11 cellular contexts compared by ENCODE assay signal in the genomic region with DNA sequence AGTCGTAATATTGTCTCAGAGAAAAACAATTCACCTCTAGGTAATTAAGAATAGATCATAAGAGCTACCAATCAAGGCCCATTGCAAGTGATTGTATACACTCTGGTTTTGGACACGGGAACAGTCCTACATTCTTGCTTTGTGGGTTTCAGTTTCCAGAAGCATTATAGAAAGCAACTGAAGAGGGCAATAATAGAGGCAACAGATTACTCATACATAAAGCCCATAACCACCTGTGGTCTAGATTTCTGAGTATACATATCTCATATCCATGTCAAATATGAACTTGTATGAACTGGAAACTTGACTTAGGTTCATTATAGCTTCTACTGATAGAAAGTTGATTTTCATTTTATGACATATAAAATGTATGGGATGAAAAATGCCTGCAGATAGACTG.
DNase-seq lines count a peak whose midpoint lies in the region; ATAC-seq and TF ChIP-seq lines count a peak whose summit lies in the region.
"Had no signal": no experiment of that assay in that cellular context is flagged by ENCODE, and none has a peak within 500 bp of the region (broad histone marks: within the 10 kb centered on the region; RNA-seq: fewer than 3 reads in every experiment).

No MANE protein-coding gene starts in this region.

- H3K79me2 ChIP-seq in PC-3 (ENCODE audit: low read length): no peaks in the 10 kb centered on the region

- no peak overlapping the region for H2AFZ ChIP-seq in PC-3 (ENCODE audit: low read length)

- H3K9ac ChIP-seq in PC-3 (ENCODE audit: low read length): no peak overlapping the region

- no peak for TF ChIP-seq CTCF in PC-3 (conservative IDR thresholded peaks at IDR 0.05; ENCODE audit: low read depth, low read length)

- BruUV-seq in PC-3 (replicated peaks; lab: Mats Ljungman, UMichigan): no TSS peak

- H3K36me3 ChIP-seq in PC-3 (ENCODE audit: low read depth, low read length): peaks cover 25% of the 10 kb centered on the region

- no peaks in the 10 kb centered on the region for H3F3A ChIP-seq in PC-3 (ENCODE audit: low read length, unreplicated experiment)

- peak; percentile 95 for ATAC-seq in activated CD4-positive, alpha-beta T cell treated with anti-CD3 and anti-CD28 coated beads for 36 hours
- ATAC-seq in GM21526 (IDR thresholded peaks at IDR 0.05; ENCODE audit: low FRiP score, unreplicated experiment) (peak; percentile 98), HG03139 (IDR thresholded peaks at IDR 0.05; ENCODE audit: unreplicated experiment) (peak; percentile 91), PC-3 (no peak)
- ATAC-seq in central memory CD8-positive, alpha-beta T cell (replicated peaks; ENCODE audit: extremely low read depth, poor library complexity, severe bottlenecking): no peak
- ATAC-seq: A549, psoas muscle had no signal

- no peaks in the 10 kb centered on the region for H3K27me3 Mint-ChIP-seq in activated CD4-positive, alpha-beta T cell treated with anti-CD3 and anti-CD28 coated beads for 36 hours
- H3K27me3 Mint-ChIP-seq in central memory CD8-positive, alpha-beta T cell: no peaks in the 10 kb centered on the region

- H4K20me1 ChIP-seq in PC-3 (ENCODE audit: low read length): no peaks in the 10 kb centered on the region

- H3K4me3 ChIP-seq in PC-3 (ENCODE audit: low read length): no peak overlapping the region
- H3K4me3 ChIP-seq: A549, psoas muscle had no signal

- DNase-seq in activated CD4-positive, alpha-beta T cell treated with anti-CD3 and anti-CD28 coated beads for 36 hours: no peak
- no peak for DNase-seq in activated CD4-positive, alpha-beta T cell treated with anti-CD3 and anti-CD28 coated beads, Interleukin-2, amount 50 U/mL, for 48 hours
- DNase-seq in central memory CD8-positive, alpha-beta T cell (ENCODE audit: low spot score in 2 of 2): no peak
- DNase-seq in caudate nucleus (lab: John Stamatoyannopoulos, UW) (no peak), NCI-H226 (no peak), PC-3 (no peak)
- DNase-seq: psoas muscle had no signal

- POLR2A ChIA-PET in activated CD4-positive, alpha-beta T cell treated with anti-CD3 and anti-CD28 coated beads for 36 hours (lab: Charles Lee): interaction anchor here (0.7 to 1.0 kb wide), 2 partner anchors 91 to 213 kb away, joined by 3 read pairs; no protein-coding TSS in a partner anchor
- POLR2A ChIA-PET in PC-3 (lab: Charles Lee; ENCODE audit: unreplicated experiment): no interaction called here

- no peak overlapping the region for H3K4me2 ChIP-seq in PC-3 (ENCODE audit: low read length)
- H3K4me2 ChIP-seq: A549 had no signal

- H3K27ac ChIP-seq in caudate nucleus (ENCODE audit: low read depth, low read length) (no peak overlapping the region), PC-3 (ENCODE audit: low read length) (no peak overlapping the region)
- H3K27ac ChIP-seq: A549, psoas muscle had no signal

- H3K4me3 Mint-ChIP-seq in activated CD4-positive, alpha-beta T cell treated with anti-CD3 and anti-CD28 coated beads for 36 hours: no peak overlapping the region
- no peak overlapping the region for H3K4me3 Mint-ChIP-seq in central memory CD8-positive, alpha-beta T cell

- H3K9me2 ChIP-seq in PC-3 (replicated peaks; ENCODE audit: low read length): no peaks in the 10 kb centered on the region

- H3K27ac Mint-ChIP-seq in activated CD4-positive, alpha-beta T cell treated with anti-CD3 and anti-CD28 coated beads for 36 hours: peak overlapping the region; percentile 48
- H3K27ac Mint-ChIP-seq in central memory CD8-positive, alpha-beta T cell (ENCODE audit: low read depth): peak overlapping the region; percentile 70
- H3K27ac Mint-ChIP-seq: activated T-helper 2 cell treated with anti-CD3 and anti-CD28 coated beads, Interferon-gamma antibody, Interleukin-2, Interleukin-4, amounts not matched to agents 10 μg/mL and 5 μg/mL and 100 μg/mL, durations not matched to agents 14 hours and 24 hours and 36 hours had no signal

- no peaks in the 10 kb centered on the region for H3K4me1 ChIP-seq in PC-3 (ENCODE audit: insufficient read depth, low read length)
- H3K4me1 ChIP-seq: A549, psoas muscle had no signal

- H3K4me1 Mint-ChIP-seq in activated CD4-positive, alpha-beta T cell treated with anti-CD3 and anti-CD28 coated beads for 36 hours: peaks cover 29% of the 10 kb centered on the region
- H3K4me1 Mint-ChIP-seq in central memory CD8-positive, alpha-beta T cell: peaks cover 26% of the 10 kb centered on the region

- peaks cover 3% of the 10 kb centered on the region for H3K9me3 Mint-ChIP-seq in activated CD4-positive, alpha-beta T cell treated with anti-CD3 and anti-CD28 coated beads for 36 hours (ENCODE audit: low read depth)
- no peaks in the 10 kb centered on the region for H3K9me3 Mint-ChIP-seq in central memory CD8-positive, alpha-beta T cell

- H3K9me3 ChIP-seq in PC-3 (ENCODE audit: low read length): no peaks in the 10 kb centered on the region
- H3K9me3 ChIP-seq: A549, psoas muscle had no signal

- peaks cover 59% of the 10 kb centered on the region for H3K36me3 Mint-ChIP-seq in activated CD4-positive, alpha-beta T cell treated with anti-CD3 and anti-CD28 coated beads for 36 hours (ENCODE audit: low read depth)
- H3K36me3 Mint-ChIP-seq in central memory CD8-positive, alpha-beta T cell (ENCODE audit: insufficient read depth): peaks cover 31% of the 10 kb centered on the region

- CTCF ChIA-PET in activated CD4-positive, alpha-beta T cell treated with anti-CD3 and anti-CD28 coated beads for 36 hours (lab: Charles Lee): interaction anchor here (1.5 to 2.8 kb wide), 2 partner anchors 13 to 114 kb away, joined by 3 to 12 read pairs; no protein-coding TSS in a partner anchor
- CTCF ChIA-PET in PC-3 (lab: Charles Lee): no interaction called here

- no peaks in the 10 kb centered on the region for H3K27me3 ChIP-seq in PC-3 (ENCODE audit: low read length)

- intact Hi-C loops in activated CD4-positive, alpha-beta T cell treated with anti-CD3 and anti-CD28 coated beads for 36 hours (cut with DNase I, micrococcal nuclease): loop anchor here (1.0 to 5.0 kb wide), 4 partner anchors 31 to 415 kb away; a partner anchor contains a TSS
- intact Hi-C loops in PC-3 (cut with micrococcal nuclease): no loop called here

Comparison
In these comparisons a context has a peak if more than half of its experiments do, and no peak if none do; other contexts are left out.
1. ATAC-seq: peak in activated CD4-positive, alpha-beta T cell treated with anti-CD3 and anti-CD28 coated beads for 36 hours (single experiment), GM21526 (single experiment) and HG03139 (single experiment); none in central memory CD8-positive, alpha-beta T cell (single experiment) and PC-3 (single experiment).